ENCODE assay signal across 1 cellular context in the genomic region with DNA sequence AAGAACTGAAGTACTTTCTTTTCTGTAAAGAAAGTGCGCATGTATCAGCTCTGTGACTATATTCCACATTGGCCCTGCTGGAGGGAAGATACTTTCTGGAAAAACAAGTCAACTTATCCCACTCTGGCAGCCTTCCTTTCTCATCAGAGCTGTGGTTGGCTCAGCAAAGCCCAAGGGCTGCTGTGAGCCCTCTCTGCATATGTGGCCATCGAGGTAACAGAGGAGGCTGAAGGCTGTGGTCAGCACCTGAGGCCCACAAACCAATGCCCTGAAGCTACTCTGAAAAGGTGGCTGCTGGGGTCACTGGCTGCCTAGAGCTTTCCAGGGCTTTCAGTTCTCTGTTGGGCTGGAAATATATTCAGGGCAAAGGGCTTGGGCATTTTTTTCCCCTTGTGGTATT.
TF ChIP-seq lines count a peak whose summit lies in the region.

No MANE protein-coding gene starts in this region.

TF ChIP-seq in IMR-90, 13 proteins besides CTCF, POLR2A, EP300 and RAD21 (continued from another document):
- TF ChIP-seq, protein P1, sequence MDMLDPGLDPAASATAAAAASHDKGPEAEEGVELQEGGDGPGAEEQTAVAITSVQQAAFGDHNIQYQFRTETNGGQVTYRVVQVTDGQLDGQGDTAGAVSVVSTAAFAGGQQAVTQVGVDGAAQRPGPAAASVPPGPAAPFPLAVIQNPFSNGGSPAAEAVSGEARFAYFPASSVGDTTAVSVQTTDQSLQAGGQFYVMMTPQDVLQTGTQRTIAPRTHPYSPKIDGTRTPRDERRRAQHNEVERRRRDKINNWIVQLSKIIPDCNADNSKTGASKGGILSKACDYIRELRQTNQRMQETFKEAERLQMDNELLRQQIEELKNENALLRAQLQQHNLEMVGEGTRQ (IDR thresholded peaks at IDR 0.05; ENCODE audit: low read depth, low read length) = no peak
- TF ChIP-seq FOS (IDR thresholded peaks at IDR 0.05; ENCODE audit: low read depth, low read length) (no peak), RFX5 (IDR thresholded peaks at IDR 0.05; ENCODE audit: low read depth, low read length) (no peak), MAZ (IDR thresholded peaks at IDR 0.05; ENCODE audit: borderline replicate concordance, low read depth, low read length) (no peak), MAFK (IDR thresholded peaks at IDR 0.05; ENCODE audit: low read depth, low read length) (no peak), CHD1 (IDR thresholded peaks at IDR 0.05; ENCODE audit: low read depth, low read length) (no peak), NFE2L2 (IDR thresholded peaks at IDR 0.05; ENCODE audit: low read depth, low read length) (no peak), RCOR1 (IDR thresholded peaks at IDR 0.05; ENCODE audit: insufficient replicate concordance, low read length) (no peak)
- TF ChIP-seq, protein P2, sequence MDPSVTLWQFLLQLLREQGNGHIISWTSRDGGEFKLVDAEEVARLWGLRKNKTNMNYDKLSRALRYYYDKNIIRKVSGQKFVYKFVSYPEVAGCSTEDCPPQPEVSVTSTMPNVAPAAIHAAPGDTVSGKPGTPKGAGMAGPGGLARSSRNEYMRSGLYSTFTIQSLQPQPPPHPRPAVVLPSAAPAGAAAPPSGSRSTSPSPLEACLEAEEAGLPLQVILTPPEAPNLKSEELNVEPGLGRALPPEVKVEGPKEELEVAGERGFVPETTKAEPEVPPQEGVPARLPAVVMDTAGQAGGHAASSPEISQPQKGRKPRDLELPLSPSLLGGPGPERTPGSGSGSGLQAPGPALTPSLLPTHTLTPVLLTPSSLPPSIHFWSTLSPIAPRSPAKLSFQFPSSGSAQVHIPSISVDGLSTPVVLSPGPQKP (IDR thresholded peaks at IDR 0.05; ENCODE audit: borderline replicate concordance, low read depth, low read length) = no peak
